16 cellular contexts compared by ENCODE assay signal in genomic region chr1:97017895-97018294, GRCh38.
DNase-seq lines count a peak whose midpoint lies in the region; ATAC-seq and TF ChIP-seq lines count a peak whose summit lies in the region.
"Had no signal": no experiment of that assay in that cellular context is flagged by ENCODE, and none has a peak within 500 bp of the region (broad histone marks: within the 10 kb centered on the region; RNA-seq: fewer than 3 reads in every experiment).

No MANE protein-coding gene starts in this region.

- DNase-seq in NCI-H82 (lab: John Stamatoyannopoulos, UW) = peak; percentile 61
- no peak for DNase-seq in NCI-H82 treated with DMSO at 0.1 percent for 48 hours (lab: John Stamatoyannopoulos, UW; ENCODE audit: unreplicated experiment)
- peak; percentile 23 for DNase-seq in NCI-H69 (lab: John Stamatoyannopoulos, UW)
- DNase-seq in epithelial cell of esophagus (ENCODE audit: low read depth) = peak; percentile 7
- peak; percentile 1 for DNase-seq in retina
- DNase-seq in activated T-cell treated with anti-CD3 and anti-CD28 coated beads, Interleukin-2, amount 50 U/mL, for 1 hour = no peak
- no peak for DNase-seq in stimulated activated CD4-positive, alpha-beta T cell treated with anti-CD3 and anti-CD28 coated beads, Interleukin-4, amount 100 ng/mL, for 24 hours
- DNase-seq: activated CD8-positive, alpha-beta T cell treated with anti-CD3 and anti-CD28 coated beads, Interleukin-2, amount 10 ng/mL, durations not matched to agents 7 days and 5 days; activated naive CD4-positive, alpha-beta T cell; erythroblast; IMR-90; NCI-H2107; RPMI8226; stimulated activated CD4-positive, alpha-beta T cell treated with anti-CD3 and anti-CD28 coated beads, Interleukin-2, amount 100 ng/mL, for 24 hours had no signal

- no peak for ATAC-seq in HG02981 (IDR thresholded peaks at IDR 0.05; ENCODE audit: unreplicated experiment)
- ATAC-seq: activated CD8-positive, alpha-beta T cell treated with anti-CD3 and anti-CD28 coated beads, Interleukin-2, amount 10 ng/mL, durations not matched to agents 7 days and 5 days had no signal

- no peak overlapping the region for H3K4me3 ChIP-seq in epithelial cell of esophagus (ENCODE audit: low read length)
- H3K4me3 ChIP-seq: prostate gland had no signal

- peak; percentile 15 for TF ChIP-seq CTCF in epithelial cell of esophagus (IDR thresholded peaks at IDR 0.05; ENCODE audit: insufficient read depth, low read depth, low read length, missing control alignments)

Comparison
In these comparisons a context has a peak if more than half of its experiments do, and no peak if none do; other contexts are left out.
1. DNase-seq: peak in NCI-H82 (single experiment), NCI-H69 (single experiment), epithelial cell of esophagus (single experiment) and retina (single experiment); none in NCI-H82 treated with DMSO at 0.1 percent for 48 hours (single experiment), activated T-cell treated with anti-CD3 and anti-CD28 coated beads, Interleukin-2, amount 50 U/mL, for 1 hour (single experiment) and stimulated activated CD4-positive, alpha-beta T cell treated with anti-CD3 and anti-CD28 coated beads, Interleukin-4, amount 100 ng/mL, for 24 hours (single experiment).